In genomic region chr13:40665061-40665753, GRCh38 we compare ENCODE assay signal across 1 cellular context.
A peak's percentile ranks its signal among the peaks of the same experiment; 100 is the strongest.
TF ChIP-seq lines count a peak whose summit lies in the region.

No MANE protein-coding gene starts in this region.

TF ChIP-seq in HepG2, 621 proteins besides CTCF, POLR2A, EP300 and RAD21 (continued from another document and continues in another):
- no peak for TF ChIP-seq ZBED4 (CRISPR knock-in tag; IDR thresholded peaks at IDR 0.05; ENCODE audit: borderline replicate concordance)
- no peak for TF ChIP-seq NR3C1 (CRISPR knock-in tag; IDR thresholded peaks at IDR 0.05)
- TF ChIP-seq PTBP1 (IDR thresholded peaks at IDR 0.05; ENCODE audit: low read depth, low read length, poor library complexity, severe bottlenecking), result peak; percentile 35
- 0 out of 2 replicates have a peak, but pooled peaks have one; percentile 59 for TF ChIP-seq ELK4 (CRISPR knock-in tag; IDR thresholded peaks at IDR 0.05; ENCODE audit: borderline replicate concordance)
- no peak for TF ChIP-seq ZBTB14 (CRISPR knock-in tag; IDR thresholded peaks at IDR 0.05)
- no peak for TF ChIP-seq KIAA2018 (CRISPR knock-in tag; IDR thresholded peaks at IDR 0.05; ENCODE audit: borderline replicate concordance)
- 0 out of 2 replicates have a peak, but pooled peaks have one; percentile 6 for TF ChIP-seq TEF (CRISPR knock-in tag; IDR thresholded peaks at IDR 0.05)
- no peak for TF ChIP-seq HNF1B (CRISPR knock-in tag; IDR thresholded peaks at IDR 0.05)
- TF ChIP-seq ESRRA (CRISPR knock-in tag; IDR thresholded peaks at IDR 0.05; ENCODE audit: low read depth), result no peak
- no peak for TF ChIP-seq ZNF24 (IDR thresholded peaks at IDR 0.05)
- peak; percentile 39; the same call in 1 of the 2 replicates for TF ChIP-seq ZNF274 (CRISPR knock-in tag; IDR thresholded peaks at IDR 0.05)
- TF ChIP-seq SRSF1 (optimal IDR thresholded peaks at IDR 0.05; ENCODE audit: low read depth, low read length), result no peak
- no peak for TF ChIP-seq SIX4 (CRISPR knock-in tag; IDR thresholded peaks at IDR 0.05)
- no peak for TF ChIP-seq RERE (CRISPR knock-in tag; IDR thresholded peaks at IDR 0.05; ENCODE audit: low read depth)
- no peak for TF ChIP-seq ZNF746 (CRISPR knock-in tag; IDR thresholded peaks at IDR 0.05)
- no peak for TF ChIP-seq ZBTB37 (CRISPR knock-in tag; IDR thresholded peaks at IDR 0.05)
- no peak for TF ChIP-seq TERF1 (CRISPR knock-in tag; IDR thresholded peaks at IDR 0.05)
- TF ChIP-seq ZNF383 (CRISPR knock-in tag; IDR thresholded peaks at IDR 0.05; ENCODE audit: borderline replicate concordance), result no peak
- no peak for TF ChIP-seq ZNF3 (CRISPR knock-in tag; IDR thresholded peaks at IDR 0.05)
- peak; percentile 27; the same call in 1 of the 2 replicates for TF ChIP-seq ZNF430 (CRISPR knock-in tag; IDR thresholded peaks at IDR 0.05)
- TF ChIP-seq HNRNPLL (IDR thresholded peaks at IDR 0.05; ENCODE audit: low read depth, low read length, poor library complexity, severe bottlenecking), result peak; percentile 6
- TF ChIP-seq ZNF143 (CRISPR knock-in tag; IDR thresholded peaks at IDR 0.05), result no peak
- no peak for TF ChIP-seq PAWR (CRISPR knock-in tag; IDR thresholded peaks at IDR 0.05; ENCODE audit: borderline replicate concordance)
- TF ChIP-seq SYNCRIP (IDR thresholded peaks at IDR 0.05; ENCODE audit: insufficient read depth, low read depth, low read length), result no peak
- TF ChIP-seq PHF8 (CRISPR knock-in tag; IDR thresholded peaks at IDR 0.05), result peak; percentile 52
